9 cellular contexts compared by ENCODE assay signal in genomic region chr17:80124351-80124981, GRCh38. TPM values are rescaled to one million over a fixed set of nuclear protein-coding genes. Genes with fewer than 3 reads are reported as not detected.
A peak's percentile ranks its signal among the peaks of the same experiment; 100 is the strongest.
DNase-seq lines count a peak whose midpoint lies in the region; ATAC-seq and TF ChIP-seq lines count a peak whose summit lies in the region.
"Had no signal": no experiment of that assay in that cellular context is flagged by ENCODE, and none has a peak within 500 bp of the region (broad histone marks: within the 10 kb centered on the region; RNA-seq: fewer than 3 reads in every experiment).

No MANE protein-coding gene starts in this region.

- intact Hi-C loops in lower lobe of right lung (cut with DNase I) (no loop called here), tibial artery (cut with DNase I; ENCODE audit: low total_unique reads) (no loop called here)

- no peak overlapping the region for H3K4me3 ChIP-seq in lower lobe of right lung
- no peak overlapping the region for H3K4me3 ChIP-seq in tibial artery

- DNase-seq in DMS153 (lab: John Stamatoyannopoulos, UW) (peak; percentile 41), HuH-7.5 (ENCODE audit: low spot score) (peak; percentile 72), astrocyte of the hippocampus (ENCODE audit: low read depth, low spot score) (peak; percentile 35), lower lobe of right lung (no peak), tibial artery (no peak), AG08395 (ENCODE audit: low spot score) (no peak)
- DNase-seq in activated naive CD4-positive, alpha-beta T cell treated with anti-CD3 and anti-CD28 coated beads, Interleukin-2, amount 50 U/mL, for 16 hours = no peak
- DNase-seq: activated naive CD4-positive, alpha-beta T cell treated with anti-CD3 and anti-CD28 coated beads for 36 hours had no signal

- H3K27ac ChIP-seq in lower lobe of right lung (no peak overlapping the region), tibial artery (no peak overlapping the region)

- no peaks in the 10 kb centered on the region for H3K9me3 ChIP-seq in lower lobe of right lung
- H3K9me3 ChIP-seq in tibial artery = no peaks in the 10 kb centered on the region

- TF ChIP-seq CTCF in lower lobe of right lung (IDR thresholded peaks at IDR 0.05) (peak; percentile 18), tibial artery (IDR thresholded peaks at IDR 0.05) (no peak)

- H3K27me3 ChIP-seq in lower lobe of right lung (ENCODE audit: low read depth) = no peaks in the 10 kb centered on the region
- peaks cover 0 to 23% of the 10 kb centered on the region in 2 donors for H3K27me3 ChIP-seq in tibial artery

- ATAC-seq in lower lobe of right lung = peak; percentile 60 to 64
- ATAC-seq in activated CD4-positive, CD25-positive, alpha-beta regulatory T cell treated with anti-CD3 and anti-CD28 coated beads, Interleukin-2, amount 50 U/mL, for 24 hours = no peak

- H3K4me1 ChIP-seq in lower lobe of right lung = no peaks in the 10 kb centered on the region
- H3K4me1 ChIP-seq in tibial artery = peaks cover 0 to 7% (median 0%) of the 10 kb centered on the region in 4 donors

- H3K36me3 ChIP-seq in lower lobe of right lung (peaks cover 2% of the 10 kb centered on the region), tibial artery (peaks cover 0 to 6% (median 0%) of the 10 kb centered on the region in 3 donors)

RNA-seq across cellular contexts. Expression of gene EIF4A3, which starts 22.5 kb away (rescaled TPM):
- 54.1 TPM for total RNA-seq in lower lobe of right lung

RNA-seq across cellular contexts. Expression of gene GAA, which starts 23.1 kb away (rescaled TPM):
- 143 TPM for total RNA-seq in lower lobe of right lung

RNA-seq across cellular contexts. Expression of gene CARD14, which starts 45.4 kb away (rescaled TPM):
- total RNA-seq in lower lobe of right lung = 0.50 TPM
- total RNA-seq: activated naive CD4-positive, alpha-beta T cell treated with anti-CD3 and anti-CD28 coated beads for 36 hours had no signal

Comparison
In these comparisons a context has a peak if more than half of its experiments do, and no peak if none do; other contexts are left out.
1. DNase-seq: peak in DMS153 (single experiment), HuH-7.5 (single experiment) and astrocyte of the hippocampus (single experiment); none in lower lobe of right lung (single experiment), tibial artery (0 of 2), AG08395 (single experiment) and activated naive CD4-positive, alpha-beta T cell treated with anti-CD3 and anti-CD28 coated beads, Interleukin-2, amount 50 U/mL, for 16 hours (single experiment).
2. ATAC-seq: peak in lower lobe of right lung (2 of 2); none in activated CD4-positive, CD25-positive, alpha-beta regulatory T cell treated with anti-CD3 and anti-CD28 coated beads, Interleukin-2, amount 50 U/mL, for 24 hours (0 of 2).